ENCODE assay signal across 37 cellular contexts in the genomic region with DNA sequence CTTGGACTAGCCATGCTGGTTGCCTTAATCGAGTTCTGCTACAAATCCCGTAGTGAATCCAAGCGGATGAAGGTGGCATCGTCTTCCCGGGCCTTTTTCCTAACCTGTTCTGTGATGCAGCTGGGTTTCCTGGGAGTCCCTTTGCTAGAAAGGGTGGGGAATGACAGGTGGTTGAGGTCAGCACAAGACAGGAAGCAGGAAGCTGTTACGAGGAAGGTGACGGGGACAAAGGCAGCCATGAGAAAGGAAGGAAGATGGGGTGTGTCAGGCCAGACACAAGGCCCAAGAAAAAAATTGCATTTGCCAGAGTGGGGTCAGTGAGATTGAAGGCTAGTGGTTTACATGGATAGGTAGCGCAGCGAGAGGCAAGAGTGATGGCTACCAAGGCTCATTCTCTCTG.
DNase-seq lines count a peak whose midpoint lies in the region; FAIRE-seq and TF ChIP-seq lines count a peak whose summit lies in the region.
"Had no signal": no experiment of that assay in that cellular context is flagged by ENCODE, and none has a peak within 500 bp of the region (broad histone marks: within the 10 kb centered on the region; RNA-seq: fewer than 3 reads in every experiment).

No MANE protein-coding gene starts in this region.

- H3K79me1 ChIP-seq in H1 (ENCODE audit: low read depth, low read length) = no peaks in the 10 kb centered on the region

- no peak overlapping the region for H3K23ac ChIP-seq in H1 (ENCODE audit: insufficient read length)

- no peak overlapping the region for H3K9ac ChIP-seq in H1 (replicated peaks in 1 of 4; ENCODE audit: extremely low read depth in 1 of 4, low read depth in 3 of 4, low read length in 3 of 4)
- H3K9ac ChIP-seq: BLaER1; BLaER1 treated with 17β-estradiol and CSF1 and Interleukin-3, amounts not matched to agents 10 nM and 100 nM had no signal

- no peak overlapping the region for H3K27ac ChIP-seq in H1 (ENCODE audit: low read depth, low read length)
- H3K27ac ChIP-seq in WERI-Rb-1 = no peak overlapping the region
- H3K27ac ChIP-seq: 22Rv1; A549; BLaER1; BLaER1 treated with 17β-estradiol and CSF1 and Interleukin-3, amounts not matched to agents 10 nM and 100 nM; C4-2B had no signal

- no peak overlapping the region for H3K56ac ChIP-seq in H1 (replicated peaks; ENCODE audit: insufficient read length, low read depth, low read length)

- H3K9me3 ChIP-seq in H1 (ENCODE audit: insufficient read depth in 2 of 2, low read depth in 1 of 2, low read length in 1 of 2) = no peaks in the 10 kb centered on the region
- no peaks in the 10 kb centered on the region for H3K9me3 ChIP-seq in WERI-Rb-1 (ENCODE audit: severe bottlenecking)
- H3K9me3 ChIP-seq: A549; BE2C; BLaER1; BLaER1 treated with 17β-estradiol and CSF1 and Interleukin-3, amounts not matched to agents 10 nM and 100 nM; Caco-2 had no signal

- no peak overlapping the region for H3K18ac ChIP-seq in H1 (ENCODE audit: extremely low read depth, low read length)

- FAIRE-seq in H1 (lab: Jason Lieb, UNC) = no peak
- peak; percentile 59 for FAIRE-seq in urothelium cell line (lab: Jason Lieb, UNC)
- FAIRE-seq: A204.1, A549, D721Med had no signal

- DNase-seq in H1 (ENCODE audit: low read depth in 1 of 2, low spot score in 2 of 2) (no peak), endothelial cell (ENCODE audit: low spot score) (no peak), neural crest cell (ENCODE audit: low read depth, low spot score) (no peak), urothelium cell line (ENCODE audit: low spot score) (no peak), AG08396 (ENCODE audit: low spot score) (no peak), CD1c-positive myeloid dendritic cell (ENCODE audit: extremely low spot score) (no peak), NCI-H2196 treated with DMSO at 0.1 percent for 48 hours (lab: John Stamatoyannopoulos, UW; ENCODE audit: unreplicated experiment) (no peak), WERI-Rb-1 (no peak)
- DNase-seq: 8988T; ACHN; AML-193; BE2C; C1 segment of cervical spinal cord; Caco-2; Calu3; CD4-positive, alpha-beta memory T cell; CD4-positive, alpha-beta T cell; CD4-positive, CD25-positive, alpha-beta regulatory T cell; CD8-positive, alpha-beta memory T cell; CD8-positive, alpha-beta T cell; COR-L47; DMS 273 treated with DMSO at 0.1 percent for 48 hours; DMS153; DMS53; DMS79; DMS79 treated with DMSO at 0.1 percent for 48 hours; DND-41; EL had no signal

- TF ChIP-seq EP300 in H1 (IDR thresholded peaks at IDR 0.05; ENCODE audit: borderline replicate concordance in 1 of 2, low read depth in 2 of 2, low read length in 2 of 2) = no peak

- H2AK5ac ChIP-seq in H1 (ENCODE audit: low read depth, low read length) = no peak overlapping the region

- no peak overlapping the region for H3K4ac ChIP-seq in H1 (replicated peaks; ENCODE audit: insufficient read length, low read depth, low read length)

- H3K4me3 Mint-ChIP-seq in endothelial cell (ENCODE audit: unreplicated experiment) (no peak overlapping the region), neural crest cell (no peak overlapping the region)
- H3K4me3 Mint-ChIP-seq: B cell; CD14-positive monocyte; CD4-positive, alpha-beta memory T cell; CD4-positive, alpha-beta T cell; CD4-positive, CD25-positive, alpha-beta regulatory T cell; CD8-positive, alpha-beta memory T cell; CD8-positive, alpha-beta T cell had no signal

- peaks cover 27% of the 10 kb centered on the region for H3K4me1 Mint-ChIP-seq in endothelial cell (ENCODE audit: unreplicated experiment)
- peaks cover 13% of the 10 kb centered on the region for H3K4me1 Mint-ChIP-seq in neural crest cell
- H3K4me1 Mint-ChIP-seq: B cell; CD14-positive monocyte; CD4-positive, alpha-beta memory T cell; CD8-positive, alpha-beta memory T cell had no signal

- POLR2A ChIA-PET in H1 (lab: Charles Lee; ENCODE audit: partially characterized antibody) = no interaction called here

- no peaks in the 10 kb centered on the region for H4K20me1 ChIP-seq in H1 (replicated peaks in 1 of 2; ENCODE audit: control insufficient read depth in 1 of 2, insufficient read depth in 2 of 2, low read length in 2 of 2)
- H4K20me1 ChIP-seq: BLaER1; BLaER1 treated with 17β-estradiol and CSF1 and Interleukin-3, amounts not matched to agents 10 nM and 100 nM had no signal

- H3K36me3 ChIP-seq in H1 (ENCODE audit: control insufficient read depth in 2 of 4, insufficient read depth in 4 of 4, low read length in 3 of 4) = no peaks in the 10 kb centered on the region
- H3K36me3 ChIP-seq in WERI-Rb-1 = no peaks in the 10 kb centered on the region
- H3K36me3 ChIP-seq: BE2C; BLaER1; BLaER1 treated with 17β-estradiol and CSF1 and Interleukin-3, amounts not matched to agents 10 nM and 100 nM had no signal

- WGBS in H1 (ENCODE audit: extremely low coverage in 1 of 2, insufficient coverage in 1 of 2, insufficient read length in 1 of 2, insufficient replicate concordance in 2 of 2, low coverage in 1 of 2, low lambda C conversion rate in 2 of 2, missing lambda C conversion rate in 1 of 2), 2 experiments = 83% methylated on average over 9 of the region's 9 CpGs; no CpG with 5 or more reads in 1 of the 2 experiments

- H4K5ac ChIP-seq in H1 (ENCODE audit: insufficient read length, low read depth, low read length) = no peak overlapping the region

- H3K4me2 ChIP-seq in H1 (ENCODE audit: insufficient read depth in 1 of 2, low read depth in 2 of 2, low read length in 2 of 2) = no peak overlapping the region
- H3K4me2 ChIP-seq: A549; BLaER1; BLaER1 treated with 17β-estradiol and CSF1 and Interleukin-3, amounts not matched to agents 10 nM and 100 nM had no signal

- CTCF ChIA-PET in H1 (lab: Charles Lee; ENCODE audit: partially characterized antibody) = interaction anchor here (1.0 to 2.1 kb wide), 3 partner anchors 10 to 162 kb away, joined by 3 to 8 read pairs (median 4); no protein-coding TSS in a partner anchor

- TF ChIP-seq RAD21 in H1 (IDR thresholded peaks at IDR 0.05 in 1 of 2, conservative IDR thresholded peaks at IDR 0.05 in 1 of 2; ENCODE audit: low read depth in 2 of 2, low read length in 2 of 2) = no peak

- no peak for TF ChIP-seq POLR2A in H1 (IDR thresholded peaks at IDR 0.05; ENCODE audit: control extremely low read depth in 1 of 2, low read depth in 2 of 2, low read length in 2 of 2)

- H2BK120ac ChIP-seq in H1 (replicated peaks; ENCODE audit: low read depth, low read length) = no peak overlapping the region

- H4K8ac ChIP-seq in H1 (ENCODE audit: extremely low read depth, insufficient read depth, low read length) = no peak overlapping the region

- H2AFZ ChIP-seq in H1 (ENCODE audit: low read length) = 0 out of 2 replicates have a peak overlapping the region, but pooled peaks have one; percentile 53

- no peaks in the 10 kb centered on the region; the same call in 1 of the 2 replicates for H3K23me2 ChIP-seq in H1 (ENCODE audit: low read depth, low read length)

- no peak overlapping the region for H2BK20ac ChIP-seq in H1 (ENCODE audit: low read length)

- no peak overlapping the region for H2BK12ac ChIP-seq in H1 (ENCODE audit: low read depth, low read length)

- H3K36me3 Mint-ChIP-seq in endothelial cell (ENCODE audit: low read depth, unreplicated experiment) (peaks cover 21% of the 10 kb centered on the region), neural crest cell (ENCODE audit: low read depth) (no peaks in the 10 kb centered on the region)
- H3K36me3 Mint-ChIP-seq: CD14-positive monocyte; CD4-positive, alpha-beta memory T cell; CD4-positive, CD25-positive, alpha-beta regulatory T cell; CD8-positive, alpha-beta memory T cell; CD8-positive, alpha-beta T cell had no signal

- no peak overlapping the region for H2BK15ac ChIP-seq in H1 (ENCODE audit: low read length)

- H3K79me2 ChIP-seq in H1 (ENCODE audit: control insufficient read depth in 1 of 2, insufficient read depth in 2 of 2, low read length in 2 of 2) = no peaks in the 10 kb centered on the region

- H3K9me3 Mint-ChIP-seq in endothelial cell (ENCODE audit: unreplicated experiment) = no peaks in the 10 kb centered on the region
- peaks cover 5% of the 10 kb centered on the region for H3K9me3 Mint-ChIP-seq in neural crest cell
- H3K9me3 Mint-ChIP-seq: CD4-positive, alpha-beta T cell; CD8-positive, alpha-beta T cell had no signal

- H3K27me3 Mint-ChIP-seq in endothelial cell (ENCODE audit: unreplicated experiment) (peaks cover 5% of the 10 kb centered on the region), neural crest cell (ENCODE audit: low read depth) (no peaks in the 10 kb centered on the region)
- H3K27me3 Mint-ChIP-seq: CD4-positive, alpha-beta memory T cell; CD4-positive, alpha-beta T cell; CD4-positive, CD25-positive, alpha-beta regulatory T cell had no signal

- H3K27me3 ChIP-seq in H1 (replicated peaks in 1 of 4; ENCODE audit: control insufficient read depth in 3 of 4, extremely low read depth in 1 of 4, insufficient read depth in 3 of 4, low read length in 3 of 4) = peaks cover 0 to 2% (median 0%) of the 10 kb centered on the region in 4 experiments; a peak in 1 of 7 replicates
- H3K27me3 ChIP-seq in WERI-Rb-1 (ENCODE audit: insufficient read depth, low read depth, severe bottlenecking) = no peaks in the 10 kb centered on the region
- H3K27me3 ChIP-seq: BE2C; BLaER1; BLaER1 treated with 17β-estradiol and CSF1 and Interleukin-3, amounts not matched to agents 10 nM and 100 nM had no signal

- no peak overlapping the region for H3K14ac ChIP-seq in H1 (ENCODE audit: insufficient read length)

- peak overlapping the region; percentile 87 for H3K27ac Mint-ChIP-seq in endothelial cell (ENCODE audit: unreplicated experiment)
- peak overlapping the region; percentile 16 for H3K27ac Mint-ChIP-seq in neural crest cell (ENCODE audit: unreplicated experiment)
- H3K27ac Mint-ChIP-seq: B cell; CD14-positive monocyte; CD4-positive, alpha-beta memory T cell; CD4-positive, alpha-beta T cell; CD4-positive, CD25-positive, alpha-beta regulatory T cell; CD8-positive, alpha-beta memory T cell; CD8-positive, alpha-beta T cell had no signal

- H3K4me1 ChIP-seq in H1 (replicated peaks in 1 of 4; ENCODE audit: control insufficient read depth in 3 of 4, insufficient read depth in 4 of 4, low read length in 3 of 4) = no peaks in the 10 kb centered on the region
- H3K4me1 ChIP-seq: A549, BE2C, BLaER1, Caco-2 had no signal

- no peak overlapping the region for H2BK5ac ChIP-seq in H1 (ENCODE audit: low read depth, low read length)

- H3K4me3 ChIP-seq in H1 (ENCODE audit: extremely low read depth in 1 of 4, insufficient read depth in 2 of 4, low read depth in 3 of 4, low read length in 4 of 4) (no peak overlapping the region), WERI-Rb-1 (ENCODE audit: low read depth, low read length) (no peak overlapping the region)
- H3K4me3 ChIP-seq: A549; BLaER1; BLaER1 treated with 17β-estradiol and CSF1 and Interleukin-3, amounts not matched to agents 10 nM and 100 nM had no signal

- TF ChIP-seq CTCF in H1 (IDR thresholded peaks at IDR 0.05; ENCODE audit: control extremely low read depth in 1 of 3, insufficient read depth in 1 of 3, low read depth in 1 of 3, low read length in 3 of 3) = no peak
- no peak for TF ChIP-seq CTCF in endothelial cell (IDR thresholded peaks at IDR 0.05; ENCODE audit: unreplicated experiment)
- no peak for TF ChIP-seq CTCF in neural crest cell (conservative IDR thresholded peaks at IDR 0.05)
- TF ChIP-seq CTCF in WERI-Rb-1 (IDR thresholded peaks at IDR 0.05; ENCODE audit: low read depth, low read length) = no peak

- H4K91ac ChIP-seq in H1 (replicated peaks; ENCODE audit: insufficient read length, low read length) = no peak overlapping the region

TF ChIP-seq in H1, 55 proteins besides CTCF, POLR2A, EP300 and RAD21 (continues in another document):
- no peak for TF ChIP-seq HDAC6 (IDR thresholded peaks at IDR 0.05; ENCODE audit: low read depth, low read length)
